22 cellular contexts compared by ENCODE assay signal in genomic region chr3:196496183-196496582, GRCh38. TPM values are rescaled to one million over a fixed set of nuclear protein-coding genes. Genes with fewer than 3 reads are reported as not detected.
A peak's percentile ranks its signal among the peaks of the same experiment; 100 is the strongest.
DNase-seq lines count a peak whose midpoint lies in the region; ATAC-seq, FAIRE-seq and TF ChIP-seq lines count a peak whose summit lies in the region.
"Had no signal": no experiment of that assay in that cellular context is flagged by ENCODE, and none has a peak within 500 bp of the region (broad histone marks: within the 10 kb centered on the region; RNA-seq: fewer than 3 reads in every experiment).

No MANE protein-coding gene starts in this region.

- intact Hi-C loops in IMR-90 (cut with micrococcal nuclease) (no loop called here), K562 (cut with micrococcal nuclease) (no loop called here), sciatic nerve (cut with DNase I) (no loop called here)

- peaks cover 48% of the 10 kb centered on the region for H4K20me1 ChIP-seq in IMR-90 (ENCODE audit: insufficient read depth, low read length)
- H4K20me1 ChIP-seq in K562 (replicated peaks; ENCODE audit: control insufficient read depth, insufficient read depth, low read length), result peaks cover 19% of the 10 kb centered on the region; the same call in 1 of the 2 replicates

- in situ Hi-C loops in IMR-90 (cut with MboI; ENCODE audit: low sequenced_read_pairs), result no loop called here
- in situ Hi-C loops in K562 (cut with MboI), result no loop called here

- POLR2A ChIA-PET in IMR-90 (lab: Charles Lee; ENCODE audit: unreplicated experiment) (no interaction called here), K562 (lab: Yijun Ruan, JAX) (no interaction called here)

- no peak overlapping the region for H3K56ac ChIP-seq in IMR-90 (ENCODE audit: extremely low read depth, insufficient read depth, low read length)

- no peak for TF ChIP-seq RAD21 in IMR-90 (IDR thresholded peaks at IDR 0.05; ENCODE audit: low read length)
- no peak for TF ChIP-seq RAD21 in K562 (CRISPR knock-in tag; conservative IDR thresholded peaks at IDR 0.05 in 1 of 2, IDR thresholded peaks at IDR 0.05 in 1 of 2)

- H3K4me2 ChIP-seq in IMR-90 (ENCODE audit: low read depth, low read length) (no peak overlapping the region), K562 (ENCODE audit: insufficient read depth, low read length) (0 out of 2 replicates have a peak overlapping the region, but pooled peaks have one; percentile 11), trophoblast cell (ENCODE audit: low read length) (no peak overlapping the region)
- H3K4me2 ChIP-seq: GM23338 had no signal

- H2AK9ac ChIP-seq in IMR-90 (replicated peaks; ENCODE audit: low read depth, low read length, poor library complexity), result no peak overlapping the region

- BruUV-seq in IMR-90 (replicated peaks; lab: Mats Ljungman, UMichigan), result no TSS peak
- BruUV-seq in K562 (replicated peaks; lab: Mats Ljungman, UMichigan), result no TSS peak

- H3K27me3 Mint-ChIP-seq in stimulated activated naive CD8-positive, alpha-beta T cell treated with anti-CD3 and anti-CD28 coated beads, Interleukin-15, Interleukin-2, amounts not matched to agents 100 ng/mL and 50 ng/mL, for 24 hours, result no peaks in the 10 kb centered on the region
- H3K27me3 Mint-ChIP-seq: CD4-positive, CD25-positive, alpha-beta regulatory T cell had no signal

- WGBS in IMR-90 (ENCODE audit: extremely low coverage in 2 of 2, insufficient read length in 1 of 2), 2 experiments, result no CpG with 5 or more reads among the region's 4 CpGs
- 30% methylated on average over 4 of the region's 4 CpGs for WGBS in K562 (ENCODE audit: insufficient coverage, low coverage, missing lambda C conversion rate)
- WGBS in trophoblast cell (ENCODE audit: extremely low coverage, insufficient coverage, insufficient read length), result no CpG with 5 or more reads among the region's 4 CpGs

- H2BK5ac ChIP-seq in IMR-90 (ENCODE audit: low read depth, low read length, poor library complexity, severe bottlenecking) (no peak overlapping the region), trophoblast cell (ENCODE audit: low read depth, low read length, poor library complexity) (no peak overlapping the region)

- no peak for TF ChIP-seq EP300 in K562 (IDR thresholded peaks at IDR 0.05; ENCODE audit: low read length)

- ATAC-seq in stimulated activated naive CD8-positive, alpha-beta T cell treated with anti-CD3 and anti-CD28 coated beads, Interleukin-15, Interleukin-2, amounts not matched to agents 100 U/mL and 50 U/mL, for 24 hours, result no peak
- ATAC-seq in IMR-90 (ENCODE audit: low read depth) (no peak), K562 (peak; percentile 62), HG02852 (IDR thresholded peaks at IDR 0.05; ENCODE audit: unreplicated experiment) (no peak), sciatic nerve (no peak)
- ATAC-seq: GM23338 had no signal

- H2BK120ac ChIP-seq in IMR-90 (ENCODE audit: low read depth, low read length) (no peak overlapping the region), trophoblast cell (ENCODE audit: insufficient read depth, low read length, poor library complexity) (no peak overlapping the region)

- H3K9me3 Mint-ChIP-seq in stimulated activated naive CD8-positive, alpha-beta T cell treated with anti-CD3 and anti-CD28 coated beads, Interleukin-15, Interleukin-2, amounts not matched to agents 100 ng/mL and 50 ng/mL, for 24 hours, result no peaks in the 10 kb centered on the region
- H3K9me3 Mint-ChIP-seq: CD4-positive, CD25-positive, alpha-beta regulatory T cell; GM23338 had no signal

- H2AK5ac ChIP-seq in IMR-90 (ENCODE audit: low read depth, low read length) (no peak overlapping the region), trophoblast cell (ENCODE audit: low read length) (no peak overlapping the region)

- H3K27ac Mint-ChIP-seq in stimulated activated naive CD8-positive, alpha-beta T cell treated with anti-CD3 and anti-CD28 coated beads, Interleukin-15, Interleukin-2, amounts not matched to agents 100 ng/mL and 50 ng/mL, for 24 hours, result peak overlapping the region; percentile 46
- H3K27ac Mint-ChIP-seq: GM23338 had no signal

- H3K27ac ChIP-seq in IMR-90 (ENCODE audit: insufficient read depth, low read length) (no peak overlapping the region), K562 (ENCODE audit: extremely low read depth, low read depth, low read length) (no peak overlapping the region), trophoblast cell (ENCODE audit: low read depth, low read length) (no peak overlapping the region)

- H4K12ac ChIP-seq in trophoblast cell (ENCODE audit: low read depth, low read length), result no peak overlapping the region

- peaks cover 50% of the 10 kb centered on the region for H3K4me1 Mint-ChIP-seq in stimulated activated naive CD8-positive, alpha-beta T cell treated with anti-CD3 and anti-CD28 coated beads, Interleukin-15, Interleukin-2, amounts not matched to agents 100 ng/mL and 50 ng/mL, for 24 hours (ENCODE audit: low read depth)

- H3K9ac ChIP-seq in IMR-90 (ENCODE audit: low read depth, low read length) (no peak overlapping the region), K562 (ENCODE audit: insufficient read depth in 1 of 2, low read depth in 2 of 2, low read length in 2 of 2) (no peak overlapping the region), trophoblast cell (ENCODE audit: low read length) (no peak overlapping the region)

- no peak overlapping the region for H3K4ac ChIP-seq in IMR-90 (ENCODE audit: low read depth, low read length)
- peak overlapping the region; percentile 91 for H3K4ac ChIP-seq in trophoblast cell (ENCODE audit: low read depth, low read length)

- H2BK12ac ChIP-seq in trophoblast cell (ENCODE audit: low read length), result no peak overlapping the region

- peaks cover 69% of the 10 kb centered on the region for H3K36me3 Mint-ChIP-seq in stimulated activated naive CD8-positive, alpha-beta T cell treated with anti-CD3 and anti-CD28 coated beads, Interleukin-15, Interleukin-2, amounts not matched to agents 100 ng/mL and 50 ng/mL, for 24 hours (ENCODE audit: low read depth)

- no peak overlapping the region for H3K18ac ChIP-seq in IMR-90 (ENCODE audit: low read depth, low read length)
- H3K18ac ChIP-seq in trophoblast cell (ENCODE audit: low read length), result no peak overlapping the region

- DNase-seq in stimulated activated naive CD8-positive, alpha-beta T cell treated with anti-CD3 and anti-CD28 coated beads, Interleukin-15, Interleukin-2, amounts not matched to agents 100 U/mL and 50 U/mL, for 24 hours, result no peak
- DNase-seq in IMR-90 (no peak), K562 (ENCODE audit: extremely low read depth in 1 of 4, low spot score in 3 of 4) (peak in 2 of 4 experiments; percentile 43 to 71), trophoblast cell (no peak), iPS-NIHi11 (ENCODE audit: low spot score) (no peak), sciatic nerve (ENCODE audit: low spot score) (no peak)
- DNase-seq: ACHN; BE2C; C1 segment of cervical spinal cord; Caco-2; CD4-positive, CD25-positive, alpha-beta regulatory T cell; DMS153; DMS79; GDM1; HCEC 1CT had no signal

- H4K8ac ChIP-seq in IMR-90 (ENCODE audit: low read depth in 2 of 2, low read length in 2 of 2) (no peak overlapping the region; a peak in 1 of 4 replicates), trophoblast cell (ENCODE audit: low read depth, low read length) (no peak overlapping the region)

- FAIRE-seq in K562 (lab: Jason Lieb, UNC), result peak; percentile 67
- FAIRE-seq: GM12892, GM18507, H54 had no signal

- H3K14ac ChIP-seq in IMR-90 (replicated peaks; ENCODE audit: low read depth, low read length) (no peak overlapping the region), trophoblast cell (ENCODE audit: low read length) (no peak overlapping the region)

- TF ChIP-seq POLR2A in IMR-90 (IDR thresholded peaks at IDR 0.05; ENCODE audit: low read depth, low read length) (no peak), K562 (conservative IDR thresholded peaks at IDR 0.05) (no peak)

- peaks cover 3% of the 10 kb centered on the region; the same call in 1 of the 2 replicates for H3K36me3 ChIP-seq in IMR-90 (ENCODE audit: control insufficient read depth, insufficient read depth, low read length)
- H3K36me3 ChIP-seq in K562 (ENCODE audit: control insufficient read depth, insufficient read depth, low read length), result peaks cover 67% of the 10 kb centered on the region; the same call in 2 of the 3 replicates
- peaks cover 3 to 4% of the 10 kb centered on the region in 2 experiments for H3K36me3 ChIP-seq in trophoblast cell (ENCODE audit: control insufficient read depth in 1 of 2, insufficient read depth in 2 of 2, low read length in 2 of 2)

- dilution Hi-C loops in IMR-90 (cut with HindIII; ENCODE audit: low sequenced_read_pairs, unreplicated experiment), result no loop called here

- H2AFZ ChIP-seq in IMR-90 (replicated peaks; ENCODE audit: low read length, poor library complexity) (no peak overlapping the region), K562 (ENCODE audit: low read depth, low read length) (no peak overlapping the region), trophoblast cell (ENCODE audit: insufficient read depth, low read length, poor library complexity) (no peak overlapping the region)
- H2AFZ ChIP-seq: GM23338 had no signal

- H2BK20ac ChIP-seq in IMR-90 (ENCODE audit: low read depth, low read length), result no peak overlapping the region

- H3K4me3 ChIP-seq in IMR-90 (ENCODE audit: insufficient read depth, low read depth, low read length) (no peak overlapping the region), K562 (no peak overlapping the region), trophoblast cell (ENCODE audit: low read depth, low read length) (no peak overlapping the region)
- H3K4me3 ChIP-seq: GM23338 had no signal

- H4K5ac ChIP-seq in IMR-90 (ENCODE audit: low read depth, low read length), result no peak overlapping the region

- CTCF ChIA-PET in IMR-90 (lab: Yijun Ruan, JAX), result no interaction called here
- CTCF ChIA-PET in K562 (lab: Yijun Ruan, JAX; ENCODE audit: low intra/inter-chr PET ratio), result no interaction called here

- H4K91ac ChIP-seq in IMR-90 (ENCODE audit: insufficient read depth, low read depth, low read length), result no peak overlapping the region
- no peak overlapping the region for H4K91ac ChIP-seq in trophoblast cell (ENCODE audit: low read depth, low read length)

- H3K9me3 ChIP-seq in IMR-90 (ENCODE audit: control insufficient read depth, insufficient read depth, low read length) (no peaks in the 10 kb centered on the region), K562 (replicated peaks; ENCODE audit: control insufficient read depth, insufficient read depth, low read depth, low read length) (no peaks in the 10 kb centered on the region), trophoblast cell (ENCODE audit: insufficient read depth, low read depth, low read length) (no peaks in the 10 kb centered on the region)
- H3K9me3 ChIP-seq: BE2C, Caco-2 had no signal

- H3K79me1 ChIP-seq in IMR-90 (ENCODE audit: low read depth in 1 of 2, low read length in 2 of 2) (peaks cover 13 to 70% of the 10 kb centered on the region in 2 experiments), trophoblast cell (ENCODE audit: low read length) (peaks cover 4% of the 10 kb centered on the region)

- H3K27me3 ChIP-seq in IMR-90 (ENCODE audit: control insufficient read depth, insufficient read depth, low read length) (no peaks in the 10 kb centered on the region), K562 (ENCODE audit: control insufficient read depth in 2 of 2, insufficient read depth in 2 of 2, low read length in 2 of 2) (no peaks in the 10 kb centered on the region), trophoblast cell (ENCODE audit: insufficient read depth, low read length) (no peaks in the 10 kb centered on the region)
- H3K27me3 ChIP-seq: BE2C had no signal

- 0 out of 2 replicates have a peak overlapping the region, but pooled peaks have one; percentile 44 for H3K23ac ChIP-seq in IMR-90 (ENCODE audit: low read depth, low read length)
- no peak overlapping the region for H3K23ac ChIP-seq in trophoblast cell (ENCODE audit: low read length)

- no peak overlapping the region for H2BK15ac ChIP-seq in IMR-90 (ENCODE audit: low read depth, low read length)

- no peak overlapping the region for H3K4me3 Mint-ChIP-seq in stimulated activated naive CD8-positive, alpha-beta T cell treated with anti-CD3 and anti-CD28 coated beads, Interleukin-15, Interleukin-2, amounts not matched to agents 100 ng/mL and 50 ng/mL, for 24 hours
- H3K4me3 Mint-ChIP-seq: GM23338 had no signal

- H3K79me2 ChIP-seq in K562 (ENCODE audit: control insufficient read depth, insufficient read depth, low read length), result peaks cover 99% of the 10 kb centered on the region
- H3K79me2 ChIP-seq in trophoblast cell (ENCODE audit: control insufficient read depth, insufficient read depth, low read length, poor library complexity), result peaks cover 20% of the 10 kb centered on the region

- H3K4me1 ChIP-seq in IMR-90 (ENCODE audit: control insufficient read depth, insufficient read depth, low read length) (peaks cover 2% of the 10 kb centered on the region; the same call in 1 of the 2 replicates), K562 (replicated peaks in 1 of 2; ENCODE audit: control insufficient read depth in 2 of 2, insufficient read depth in 2 of 2, low read length in 2 of 2) (peaks cover 3 to 18% of the 10 kb centered on the region in 2 experiments; a peak in 4 of 5 replicates), trophoblast cell (ENCODE audit: control insufficient read depth in 1 of 2, insufficient read depth in 2 of 2, low read length in 2 of 2) (peaks cover 3 to 5% of the 10 kb centered on the region in 2 experiments)
- H3K4me1 ChIP-seq: BE2C had no signal

- peaks cover 8% of the 10 kb centered on the region for H3K9me1 ChIP-seq in IMR-90 (ENCODE audit: insufficient read depth, low read length)
- H3K9me1 ChIP-seq in K562 (ENCODE audit: control insufficient read depth, insufficient read depth, low read length), result no peaks in the 10 kb centered on the region

- TF ChIP-seq CTCF in IMR-90 (conservative IDR thresholded peaks at IDR 0.05; ENCODE audit: low read depth, low read length) (no peak), K562 (IDR thresholded peaks at IDR 0.05 in 2 of 3, conservative IDR thresholded peaks at IDR 0.05 in 1 of 3; ENCODE audit: insufficient read depth in 2 of 3, low read depth in 1 of 3, low read length in 3 of 3) (no peak)

RNA-seq across cellular contexts. Expression of gene RNF168, which starts 7.4 kb away (rescaled TPM):
- total RNA-seq in IMR-90 (2012; rRNA removed) (15.2 and 18.1 TPM in 2 replicates), K562 (2014; rRNA removed) (20.1 and 22.6 TPM in 2 replicates), K562 (2014; rRNA removed; fragmentation: Illumina TruSeq; extraction: Trizol) (32.1 and 34.4 TPM in 2 replicates), K562 (2015; rRNA removed; fragmentation: Illumina TruSeq; extraction: Trizol) (29.7 and 29.8 TPM in 2 replicates), K562 (2021) (29.0 and 31.8 TPM in 2 replicates), sciatic nerve (31.6 TPM)
- polyA plus RNA-seq in IMR-90 (2012; rRNA removed) (2.5 TPM in 2 replicates), K562 (2011; rRNA removed) (9.3 and 10.8 TPM in 2 replicates), K562 (2014; fragmentation: Illumina TruSeq; extraction: Trizol) (14.6 and 16.6 TPM in 2 replicates), K562 (2014; fragmentation: Nextera tagmentation; extraction: Ambion mirVana) (1 to 10 TPM; 6.0 to 8.3 TPM), K562 (2014; rRNA removed) (12.3 and 13.9 TPM in 2 replicates)
- polyA plus RNA-seq in IMR-90 (2012; cell fraction: cytosol; rRNA removed), result 0.81 and 1.3 TPM in 2 replicates
- polyA plus RNA-seq in IMR-90 (2012; cell fraction: nucleus; rRNA removed; ENCODE audit: low replicate concordance), result 1.3 and 3.3 TPM in 2 replicates
- 71.2 and 77.5 TPM in 2 replicates for total RNA-seq in K562 (2011; cell fraction: chromatin; rRNA removed; ENCODE audit: low replicate concordance)
- 28.5 and 36.1 TPM in 2 replicates for total RNA-seq in K562 (2011; cell fraction: nucleolus; rRNA removed)
- 34.3 and 37.7 TPM in 2 replicates for total RNA-seq in K562 (2011; cell fraction: nucleoplasm; rRNA removed)
- polyA plus RNA-seq in K562 (2011; cell fraction: cytosol; rRNA removed), result 5.0 and 8.8 TPM in 2 replicates
- 11.0 and 11.1 TPM in 2 replicates for polyA plus RNA-seq in K562 (2011; cell fraction: nucleus; rRNA removed)
- polyA plus RNA-seq in K562 (2012), result 13.2 and 15.1 TPM in 2 replicates
- 37.7 and 51.3 TPM in 2 replicates for polyA minus RNA-seq in K562 (2011; rRNA and poly(A)+ RNA removed)
- polyA minus RNA-seq in K562 (2011; cell fraction: cytosol; rRNA and poly(A)+ RNA removed), result 22.4 and 30.3 TPM in 2 replicates
- polyA minus RNA-seq in K562 (2011; cell fraction: nucleus; rRNA and poly(A)+ RNA removed), result 10.8 and 25.4 TPM in 2 replicates
- 16.5 and 17.0 TPM in 2 replicates for polyA plus RNA-seq in trophoblast cell (2013)

RNA-seq across cellular contexts. Expression of gene SMCO1, which starts 19.0 kb away (rescaled TPM):
- not detected in 2 replicates for total RNA-seq in IMR-90 (2012; rRNA removed)
- polyA plus RNA-seq in IMR-90 (2012; rRNA removed), result not detected in 2 replicates
- not detected in 2 replicates for polyA plus RNA-seq in IMR-90 (2012; cell fraction: cytosol; rRNA removed)
- 0.03 TPM in 1 of 2 replicates, not detected in the other for polyA plus RNA-seq in IMR-90 (2012; cell fraction: nucleus; rRNA removed; ENCODE audit: low replicate concordance)
- total RNA-seq in K562 (2011; cell fraction: chromatin; rRNA removed; ENCODE audit: low replicate concordance), result 0.21 TPM in 1 of 2 replicates, not detected in the other
- not detected in 2 replicates for total RNA-seq in K562 (2011; cell fraction: nucleolus; rRNA removed)
- not detected in 2 replicates for total RNA-seq in K562 (2011; cell fraction: nucleoplasm; rRNA removed)
- 0.05 TPM in 1 of 2 replicates, not detected in the other for total RNA-seq in K562 (2014; rRNA removed)
- 0.13 TPM in 1 of 2 replicates, not detected in the other for total RNA-seq in K562 (2014; rRNA removed; fragmentation: Illumina TruSeq; extraction: Trizol)
- total RNA-seq in K562 (2015; rRNA removed; fragmentation: Illumina TruSeq; extraction: Trizol), result not detected in 2 replicates
- total RNA-seq in K562 (2021), result 0.20 TPM in 1 of 2 replicates, not detected in the other
- polyA plus RNA-seq in K562 (2011; rRNA removed), result 0.05 TPM in 1 of 2 replicates, not detected in the other
- polyA plus RNA-seq in K562 (2011; cell fraction: cytosol; rRNA removed), result 0.04 TPM in 1 of 2 replicates, not detected in the other
- not detected in 2 replicates for polyA plus RNA-seq in K562 (2011; cell fraction: nucleus; rRNA removed)
- polyA plus RNA-seq in K562 (2012), result 0.07 and 0.09 TPM in 2 replicates
- polyA plus RNA-seq in K562 (2014; fragmentation: Illumina TruSeq; extraction: Trizol), result 0.08 and 0.10 TPM in 2 replicates
- polyA plus RNA-seq in K562 (2014; fragmentation: Nextera tagmentation; extraction: Ambion mirVana), result under 1 TPM; 0.14 to 0.35 TPM
- polyA plus RNA-seq in K562 (2014; rRNA removed), result 0.05 TPM in 1 of 2 replicates, not detected in the other
- not detected in 2 replicates for polyA minus RNA-seq in K562 (2011; rRNA and poly(A)+ RNA removed)
- not detected in 2 replicates for polyA minus RNA-seq in K562 (2011; cell fraction: cytosol; rRNA and poly(A)+ RNA removed)
- not detected in 2 replicates for polyA minus RNA-seq in K562 (2011; cell fraction: nucleus; rRNA and poly(A)+ RNA removed)
- not detected in 2 replicates for polyA plus RNA-seq in trophoblast cell (2013)
- total RNA-seq in sciatic nerve, result not detected
- total RNA-seq: Caco-2; CD4-positive, CD25-positive, alpha-beta regulatory T cell; Daoy; GM23338 had no signal
- polyA plus RNA-seq: CD4-positive, CD25-positive, alpha-beta regulatory T cell; GM23338 had no signal
